Comparison of ENCODE assay signal across 1 cellular context in genomic region chr12:10521555-10521954, GRCh38.
TF ChIP-seq lines count a peak whose summit lies in the region.

No MANE protein-coding gene starts in this region.

TF ChIP-seq in GM12878, 131 proteins besides CTCF, POLR2A, EP300 and RAD21 (continued from another document):
- TF ChIP-seq SKIL (IDR thresholded peaks at IDR 0.05; ENCODE audit: low read depth, poor library complexity, severe bottlenecking): no peak
- TF ChIP-seq MEF2A (IDR thresholded peaks at IDR 0.05; ENCODE audit: insufficient read depth, low read depth, low read length): peak; percentile 66; the same call in 1 of the 2 replicates
- TF ChIP-seq NFIC (IDR thresholded peaks at IDR 0.05; ENCODE audit: low read depth, low read length): peak; percentile 29; the same call in 1 of the 2 replicates
- TF ChIP-seq, protein P1, sequence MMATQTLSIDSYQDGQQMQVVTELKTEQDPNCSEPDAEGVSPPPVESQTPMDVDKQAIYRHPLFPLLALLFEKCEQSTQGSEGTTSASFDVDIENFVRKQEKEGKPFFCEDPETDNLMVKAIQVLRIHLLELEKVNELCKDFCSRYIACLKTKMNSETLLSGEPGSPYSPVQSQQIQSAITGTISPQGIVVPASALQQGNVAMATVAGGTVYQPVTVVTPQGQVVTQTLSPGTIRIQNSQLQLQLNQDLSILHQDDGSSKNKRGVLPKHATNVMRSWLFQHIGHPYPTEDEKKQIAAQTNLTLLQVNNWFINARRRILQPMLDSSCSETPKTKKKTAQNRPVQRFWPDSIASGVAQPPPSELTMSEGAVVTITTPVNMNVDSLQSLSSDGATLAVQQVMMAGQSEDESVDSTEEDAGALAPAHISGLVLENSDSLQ (IDR thresholded peaks at IDR 0.05): no peak
- TF ChIP-seq MYB (IDR thresholded peaks at IDR 0.05; ENCODE audit: borderline replicate concordance, low read depth, low read length): no peak
- TF ChIP-seq, protein P2, sequence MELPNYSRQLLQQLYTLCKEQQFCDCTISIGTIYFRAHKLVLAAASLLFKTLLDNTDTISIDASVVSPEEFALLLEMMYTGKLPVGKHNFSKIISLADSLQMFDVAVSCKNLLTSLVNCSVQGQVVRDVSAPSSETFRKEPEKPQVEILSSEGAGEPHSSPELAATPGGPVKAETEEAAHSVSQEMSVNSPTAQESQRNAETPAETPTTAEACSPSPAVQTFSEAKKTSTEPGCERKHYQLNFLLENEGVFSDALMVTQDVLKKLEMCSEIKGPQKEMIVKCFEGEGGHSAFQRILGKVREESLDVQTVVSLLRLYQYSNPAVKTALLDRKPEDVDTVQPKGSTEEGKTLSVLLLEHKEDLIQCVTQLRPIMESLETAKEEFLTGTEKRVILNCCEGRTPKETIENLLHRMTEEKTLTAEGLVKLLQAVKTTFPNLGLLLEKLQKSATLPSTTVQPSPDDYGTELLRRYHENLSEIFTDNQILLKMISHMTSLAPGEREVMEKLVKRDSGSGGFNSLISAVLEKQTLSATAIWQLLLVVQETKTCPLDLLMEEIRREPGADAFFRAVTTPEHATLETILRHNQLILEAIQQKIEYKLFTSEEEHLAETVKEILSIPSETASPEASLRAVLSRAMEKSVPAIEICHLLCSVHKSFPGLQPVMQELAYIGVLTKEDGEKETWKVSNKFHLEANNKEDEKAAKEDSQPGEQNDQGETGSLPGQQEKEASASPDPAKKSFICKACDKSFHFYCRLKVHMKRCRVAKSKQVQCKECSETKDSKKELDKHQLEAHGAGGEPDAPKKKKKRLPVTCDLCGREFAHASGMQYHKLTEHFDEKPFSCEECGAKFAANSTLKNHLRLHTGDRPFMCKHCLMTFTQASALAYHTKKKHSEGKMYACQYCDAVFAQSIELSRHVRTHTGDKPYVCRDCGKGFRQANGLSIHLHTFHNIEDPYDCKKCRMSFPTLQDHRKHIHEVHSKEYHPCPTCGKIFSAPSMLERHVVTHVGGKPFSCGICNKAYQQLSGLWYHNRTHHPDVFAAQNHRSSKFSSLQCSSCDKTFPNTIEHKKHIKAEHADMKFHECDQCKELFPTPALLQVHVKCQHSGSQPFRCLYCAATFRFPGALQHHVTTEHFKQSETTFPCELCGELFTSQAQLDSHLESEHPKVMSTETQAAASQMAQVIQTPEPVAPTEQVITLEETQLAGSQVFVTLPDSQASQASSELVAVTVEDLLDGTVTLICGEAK (IDR thresholded peaks at IDR 0.05; ENCODE audit: borderline replicate concordance): no peak
- no peak for TF ChIP-seq SMAD1 (IDR thresholded peaks at IDR 0.05; ENCODE audit: low read depth, partially characterized antibody)
